27 cellular contexts compared by ENCODE assay signal in the genomic region with DNA sequence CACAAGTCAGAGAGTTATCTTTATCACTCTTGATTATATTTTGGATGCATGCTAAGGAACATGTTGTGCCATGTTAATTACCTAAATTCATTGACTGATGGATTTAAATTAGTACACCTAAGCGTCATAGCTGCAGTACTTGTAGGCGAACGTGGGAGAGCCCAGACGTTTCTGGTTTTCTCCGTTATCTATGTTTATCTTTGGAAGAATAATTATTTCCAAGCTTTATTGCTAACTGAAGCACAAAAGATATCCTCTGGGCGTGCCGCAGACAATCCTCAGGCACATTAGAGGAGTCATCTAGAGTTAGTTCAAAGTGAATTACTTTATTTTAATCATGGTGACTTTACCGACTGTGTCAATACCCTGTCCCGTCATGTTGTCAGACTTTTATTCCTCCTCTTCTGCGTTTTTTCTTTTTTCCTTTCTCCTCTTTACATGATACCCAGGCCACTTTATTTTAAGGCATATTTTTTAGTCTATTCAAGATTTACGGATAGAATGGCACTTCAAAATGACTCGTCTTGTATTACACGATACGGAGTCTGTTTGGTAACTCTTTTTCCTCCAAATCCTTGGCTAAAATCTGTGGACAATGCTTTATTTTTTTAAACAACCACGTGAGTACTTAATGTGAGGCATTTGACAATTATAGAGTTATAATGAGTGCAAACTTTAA.
DNase-seq lines count a peak whose midpoint lies in the region; ATAC-seq and TF ChIP-seq lines count a peak whose summit lies in the region.
"Had no signal": no experiment of that assay in that cellular context is flagged by ENCODE, and none has a peak within 500 bp of the region (broad histone marks: within the 10 kb centered on the region; RNA-seq: fewer than 3 reads in every experiment).

No MANE protein-coding gene starts in this region.

- H3K4me1 ChIP-seq in hepatocyte (ENCODE audit: insufficient read depth) (peaks cover 7% of the 10 kb centered on the region), neural progenitor cell (peaks cover 4% of the 10 kb centered on the region)
- H3K4me1 ChIP-seq: Caco-2, SJCRH30 had no signal

- H3K4me3 ChIP-seq in hepatocyte = no peak overlapping the region
- H3K4me3 ChIP-seq in neural progenitor cell = no peak overlapping the region
- H3K4me3 ChIP-seq: PC-9, SJCRH30 had no signal

- H4K20me1 ChIP-seq in hepatocyte (ENCODE audit: insufficient read depth, poor library complexity, severe bottlenecking) (no peaks in the 10 kb centered on the region), neural progenitor cell (ENCODE audit: low read depth) (no peaks in the 10 kb centered on the region)

- no peak overlapping the region for H3K27ac Mint-ChIP-seq in neural progenitor cell
- H3K27ac Mint-ChIP-seq: B cell; CD8-positive, alpha-beta T cell had no signal

- H3K4me1 Mint-ChIP-seq in neural progenitor cell = peaks cover 43% of the 10 kb centered on the region
- H3K4me1 Mint-ChIP-seq: B cell had no signal

- H3K79me2 ChIP-seq in hepatocyte (no peaks in the 10 kb centered on the region), neural progenitor cell (ENCODE audit: low read depth) (no peaks in the 10 kb centered on the region)

- no peak overlapping the region for H3K4me3 Mint-ChIP-seq in neural progenitor cell
- H3K4me3 Mint-ChIP-seq: B cell; CD8-positive, alpha-beta T cell had no signal

- H3K4me2 ChIP-seq in hepatocyte = peak overlapping the region; percentile 57
- H3K4me2 ChIP-seq in neural progenitor cell = no peak overlapping the region
- H3K4me2 ChIP-seq: PC-9 had no signal

- no peaks in the 10 kb centered on the region for H3K9me3 Mint-ChIP-seq in neural progenitor cell
- H3K9me3 Mint-ChIP-seq: CD8-positive, alpha-beta T cell had no signal

- WGBS in hepatocyte (ENCODE audit: low lambda C conversion rate, missing lambda C conversion rate) = 33% methylated on average over 15 of the region's 15 CpGs

- no peaks in the 10 kb centered on the region for H3K36me3 Mint-ChIP-seq in neural progenitor cell
- H3K36me3 Mint-ChIP-seq: CD8-positive, alpha-beta T cell had no signal

- intact Hi-C loops in posterior vena cava (cut with DNase I) = no loop called here

- TF ChIP-seq CTCF in hepatocyte (IDR thresholded peaks at IDR 0.05; ENCODE audit: poor library complexity) (no peak), neural progenitor cell (IDR thresholded peaks at IDR 0.05) (no peak)

- H3K27me3 ChIP-seq in hepatocyte = peaks cover 3% of the 10 kb centered on the region
- no peaks in the 10 kb centered on the region for H3K27me3 ChIP-seq in neural progenitor cell
- H3K27me3 ChIP-seq: SJCRH30 had no signal

- peaks cover 2% of the 10 kb centered on the region for H3K27me3 Mint-ChIP-seq in neural progenitor cell (ENCODE audit: insufficient read depth, low read depth)
- H3K27me3 Mint-ChIP-seq: B cell had no signal

- H2AFZ ChIP-seq in hepatocyte (no peak overlapping the region), neural progenitor cell (replicated peaks) (no peak overlapping the region)
- H2AFZ ChIP-seq: PC-9 had no signal

- no peak overlapping the region for H3K27ac ChIP-seq in hepatocyte
- H3K27ac ChIP-seq in neural progenitor cell = no peak overlapping the region
- H3K27ac ChIP-seq: 22Rv1, C4-2B, PC-9, SJCRH30 had no signal

- ATAC-seq in HG03135 (IDR thresholded peaks at IDR 0.05; ENCODE audit: unreplicated experiment) = no peak
- no peak for ATAC-seq in GM19463 (IDR thresholded peaks at IDR 0.05; ENCODE audit: unreplicated experiment)
- ATAC-seq: CD8-positive, alpha-beta T cell; HCT116; Right ventricle myocardium inferior; SK-N-SH treated with all-trans-retinoic acid at 6 μM for 48 hours had no signal

- H3K36me3 ChIP-seq in hepatocyte (replicated peaks; ENCODE audit: insufficient read depth, low read depth) = no peaks in the 10 kb centered on the region
- no peaks in the 10 kb centered on the region for H3K36me3 ChIP-seq in neural progenitor cell
- H3K36me3 ChIP-seq: SJCRH30 had no signal

- H3F3A ChIP-seq in neural progenitor cell (ENCODE audit: low read depth) = no peaks in the 10 kb centered on the region

- H3K9ac ChIP-seq in neural progenitor cell = no peak overlapping the region

- DNase-seq in DMS153 treated with DMSO at 0.1 percent for 48 hours (lab: John Stamatoyannopoulos, UW; ENCODE audit: unreplicated experiment) = peak; percentile 28
- DNase-seq in DMS153 (lab: John Stamatoyannopoulos, UW) = no peak
- DNase-seq in amniotic epithelial cell (ENCODE audit: low read depth) = peak; percentile 61
- no peak for DNase-seq in hepatocyte (ENCODE audit: low spot score)
- no peak for DNase-seq in posterior vena cava (ENCODE audit: low spot score)
- no peak for DNase-seq in neural progenitor cell (ENCODE audit: low spot score)
- DNase-seq: Caco-2; CD8-positive, alpha-beta T cell; DMS79 treated with DMSO at 0.1 percent for 48 hours; GF-D8; KG1; MM.1S; NCI-H1694 treated with DMSO at 0.1 percent for 48 hours; NCI-H2171; NCI-H345; NCI-H510A treated with DMSO at 0.1 percent for 48 hours; NCI-H82; PC-9; SJCRH30 had no signal

- H3K9me3 ChIP-seq in hepatocyte (ENCODE audit: low read depth) (no peaks in the 10 kb centered on the region), neural progenitor cell (ENCODE audit: low read depth) (no peaks in the 10 kb centered on the region)
- H3K9me3 ChIP-seq: Caco-2, SJCRH30 had no signal

- H3K9me2 ChIP-seq in hepatocyte (replicated peaks; ENCODE audit: insufficient read depth) = no peaks in the 10 kb centered on the region

Comparison
In these comparisons a context has a peak if more than half of its experiments do, and no peak if none do; other contexts are left out.
1. DNase-seq: peak in DMS153 treated with DMSO at 0.1 percent for 48 hours (single experiment) and amniotic epithelial cell (single experiment); none in DMS153 (single experiment), hepatocyte (single experiment), posterior vena cava (single experiment) and neural progenitor cell (single experiment).